Comparison of ENCODE assay signal across 20 cellular contexts in genomic region chr7:79761876-79762429, GRCh38.
DNase-seq lines count a peak whose midpoint lies in the region; ATAC-seq, FAIRE-seq and TF ChIP-seq lines count a peak whose summit lies in the region.
"Had no signal": no experiment of that assay in that cellular context is flagged by ENCODE, and none has a peak within 500 bp of the region (broad histone marks: within the 10 kb centered on the region; RNA-seq: fewer than 3 reads in every experiment).

No MANE protein-coding gene starts in this region.

- H4K20me1 ChIP-seq in DND-41 (ENCODE audit: insufficient read depth, low read length) = no peaks in the 10 kb centered on the region
- no peaks in the 10 kb centered on the region for H4K20me1 ChIP-seq in endothelial cell of umbilical vein (replicated peaks; ENCODE audit: control insufficient read depth, extremely low read depth, insufficient read depth, low read length)
- H4K20me1 ChIP-seq: BLaER1 treated with 17β-estradiol and CSF1 and Interleukin-3, amounts not matched to agents 10 nM and 100 nM had no signal

- H3K9me1 ChIP-seq in endothelial cell of umbilical vein (replicated peaks; ENCODE audit: control insufficient read depth, extremely low read depth, insufficient read depth, low read length) = no peaks in the 10 kb centered on the region

- no peaks in the 10 kb centered on the region for H3K27me3 ChIP-seq in BE2C
- H3K27me3 ChIP-seq in DND-41 (ENCODE audit: insufficient read depth, low read length, poor library complexity) = no peaks in the 10 kb centered on the region
- no peaks in the 10 kb centered on the region for H3K27me3 ChIP-seq in SJCRH30
- H3K27me3 ChIP-seq in endothelial cell of umbilical vein (ENCODE audit: control insufficient read depth in 2 of 2, insufficient read depth in 2 of 2, low read length in 2 of 2) = no peaks in the 10 kb centered on the region
- H3K27me3 ChIP-seq: BLaER1 treated with 17β-estradiol and CSF1 and Interleukin-3, amounts not matched to agents 10 nM and 100 nM; Peyer's patch had no signal

- H3K36me3 ChIP-seq in BE2C = no peaks in the 10 kb centered on the region
- H3K36me3 ChIP-seq in DND-41 (ENCODE audit: insufficient read depth, low read length) = no peaks in the 10 kb centered on the region
- no peaks in the 10 kb centered on the region for H3K36me3 ChIP-seq in SJCRH30
- H3K36me3 ChIP-seq in endothelial cell of umbilical vein (ENCODE audit: control insufficient read depth in 2 of 2, extremely low read depth in 1 of 2, insufficient read depth in 2 of 2, low read length in 2 of 2) = no peaks in the 10 kb centered on the region
- H3K36me3 ChIP-seq: BLaER1 treated with 17β-estradiol and CSF1 and Interleukin-3, amounts not matched to agents 10 nM and 100 nM; HAP-1; Peyer's patch had no signal

- DNase-seq in BE2C = peak; percentile 58
- DNase-seq in DND-41 = peak; percentile 13
- DNase-seq in SJCRH30 = peak; percentile 22 to 57
- peak; percentile 10 for DNase-seq in endothelial cell of umbilical vein (ENCODE audit: low read depth, low spot score)
- DNase-seq in SW480 (ENCODE audit: low spot score) = no peak
- no peak for DNase-seq in NCI-H2227 treated with DMSO at 0.1 percent for 48 hours (lab: John Stamatoyannopoulos, UW)
- DNase-seq: CD4-positive, alpha-beta memory T cell; GM23248; KG1; NCI-H1092 treated with DMSO at 0.1 percent for 48 hours; NCI-H146; NCI-H2029; NCI-H774; Peyer's patch; T-cell had no signal

- no peak for TF ChIP-seq POLR2A in endothelial cell of umbilical vein (IDR thresholded peaks at IDR 0.05; ENCODE audit: low read depth, low read length)

- dilution Hi-C loops in endothelial cell of umbilical vein (cut with MboI; ENCODE audit: extremely low pct_ligation_motif_present, low sequenced_read_pairs) = no loop called here

- H3K4me1 ChIP-seq in BE2C (peaks cover 8% of the 10 kb centered on the region), DND-41 (ENCODE audit: insufficient read depth, low read length) (peaks cover 11% of the 10 kb centered on the region), SJCRH30 (no peaks in the 10 kb centered on the region), endothelial cell of umbilical vein (ENCODE audit: control insufficient read depth, extremely low read depth, insufficient read depth, low read length) (no peaks in the 10 kb centered on the region)
- H3K4me1 ChIP-seq: BLaER1 treated with 17β-estradiol and CSF1 and Interleukin-3, amounts not matched to agents 10 nM and 100 nM; HAP-1; Peyer's patch had no signal

- no peak overlapping the region for H3K4me3 ChIP-seq in BE2C (ENCODE audit: low read depth, low read length)
- H3K4me3 ChIP-seq in DND-41 (ENCODE audit: low read depth in 1 of 2, low read length in 2 of 2) = no peak overlapping the region
- no peak overlapping the region for H3K4me3 ChIP-seq in SJCRH30
- H3K4me3 ChIP-seq in endothelial cell of umbilical vein (replicated peaks in 1 of 3; ENCODE audit: insufficient read depth in 1 of 3, low read depth in 1 of 3, low read length in 3 of 3) = no peak overlapping the region
- H3K4me3 ChIP-seq: BLaER1 treated with 17β-estradiol and CSF1 and Interleukin-3, amounts not matched to agents 10 nM and 100 nM; GM23248; HAP-1; Peyer's patch; SK-N-MC had no signal

- no peak overlapping the region for H3K4me2 ChIP-seq in DND-41 (ENCODE audit: insufficient read depth, low read length)
- no peak overlapping the region for H3K4me2 ChIP-seq in endothelial cell of umbilical vein (ENCODE audit: insufficient read depth, low read length)
- H3K4me2 ChIP-seq: BLaER1 treated with 17β-estradiol and CSF1 and Interleukin-3, amounts not matched to agents 10 nM and 100 nM had no signal

- CTCF ChIA-PET in endothelial cell of umbilical vein (lab: Charles Lee) = no interaction called here

- POLR2A ChIA-PET in endothelial cell of umbilical vein (lab: Charles Lee) = no interaction called here

- no peaks in the 10 kb centered on the region for H3K79me2 ChIP-seq in DND-41 (ENCODE audit: insufficient read depth, low read length)
- H3K79me2 ChIP-seq in endothelial cell of umbilical vein (ENCODE audit: control insufficient read depth, insufficient read depth, low read length) = no peaks in the 10 kb centered on the region

- H2AFZ ChIP-seq in DND-41 (ENCODE audit: low read depth, low read length) (no peak overlapping the region), endothelial cell of umbilical vein (ENCODE audit: low read depth, low read length) (no peak overlapping the region)
- H2AFZ ChIP-seq: GM23248 had no signal

- FAIRE-seq in endothelial cell of umbilical vein (lab: Jason Lieb, UNC) = no peak

- H3K9ac ChIP-seq in DND-41 (ENCODE audit: low read depth, low read length) (no peak overlapping the region), endothelial cell of umbilical vein (replicated peaks; ENCODE audit: extremely low read depth, insufficient read depth, low read length) (no peak overlapping the region)
- H3K9ac ChIP-seq: BLaER1 treated with 17β-estradiol and CSF1 and Interleukin-3, amounts not matched to agents 10 nM and 100 nM; GM23248 had no signal

- no peaks in the 10 kb centered on the region; the same call in 1 of the 2 replicates for H3K9me3 ChIP-seq in BE2C
- H3K9me3 ChIP-seq in DND-41 (ENCODE audit: insufficient read depth, low read length, severe bottlenecking) = no peaks in the 10 kb centered on the region
- no peaks in the 10 kb centered on the region for H3K9me3 ChIP-seq in SJCRH30 (replicated peaks)
- no peaks in the 10 kb centered on the region for H3K9me3 ChIP-seq in endothelial cell of umbilical vein (replicated peaks; ENCODE audit: control insufficient read depth, insufficient read depth, low read length)
- H3K9me3 ChIP-seq: BLaER1 treated with 17β-estradiol and CSF1 and Interleukin-3, amounts not matched to agents 10 nM and 100 nM; HAP-1; Peyer's patch had no signal

- intact Hi-C loops in endothelial cell of umbilical vein (cut with micrococcal nuclease) = no loop called here

- H3K27ac ChIP-seq in DND-41 (ENCODE audit: low read length) (no peak overlapping the region), SJCRH30 (no peak overlapping the region), endothelial cell of umbilical vein (ENCODE audit: insufficient read depth, low read depth, low read length) (no peak overlapping the region)
- H3K27ac ChIP-seq: BLaER1 treated with 17β-estradiol and CSF1 and Interleukin-3, amounts not matched to agents 10 nM and 100 nM; GM23248; Peyer's patch; SK-N-MC had no signal

- ATAC-seq in DND-41 (ENCODE audit: insufficient read depth, low read depth) (peak; percentile 35; the same call in 2 of the 3 replicates), GM18858 (IDR thresholded peaks at IDR 0.05; ENCODE audit: unreplicated experiment) (no peak)
- ATAC-seq: Right ventricle myocardium inferior, T-cell had no signal

- no TSS peak for BruUV-seq in endothelial cell of umbilical vein (replicated peaks; lab: Mats Ljungman, UMichigan)

- TF ChIP-seq CTCF in BE2C (IDR thresholded peaks at IDR 0.05; ENCODE audit: low read depth, low read length) (no peak), DND-41 (IDR thresholded peaks at IDR 0.05; ENCODE audit: borderline replicate concordance, extremely low read depth, low read length, poor library complexity, severe bottlenecking) (no peak), endothelial cell of umbilical vein (IDR thresholded peaks at IDR 0.05; ENCODE audit: extremely low read depth in 1 of 2, insufficient read depth in 1 of 2, low read depth in 1 of 2, low read length in 2 of 2) (no peak)

TF ChIP-seq in endothelial cell of umbilical vein, 7 proteins besides CTCF, POLR2A, EP300 and RAD21:
- TF ChIP-seq FOS (IDR thresholded peaks at IDR 0.05; ENCODE audit: borderline replicate concordance, insufficient read depth, low read length) = no peak
- no peak for TF ChIP-seq GATA2 (IDR thresholded peaks at IDR 0.05; ENCODE audit: insufficient read depth, insufficient read length, low read depth, low read length)
- TF ChIP-seq, protein P1, sequence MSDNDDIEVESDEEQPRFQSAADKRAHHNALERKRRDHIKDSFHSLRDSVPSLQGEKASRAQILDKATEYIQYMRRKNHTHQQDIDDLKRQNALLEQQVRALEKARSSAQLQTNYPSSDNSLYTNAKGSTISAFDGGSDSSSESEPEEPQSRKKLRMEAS (IDR thresholded peaks at IDR 0.05; ENCODE audit: insufficient read depth, insufficient read length) = no peak
- TF ChIP-seq JUN (IDR thresholded peaks at IDR 0.05; ENCODE audit: borderline replicate concordance, insufficient read depth, insufficient read length, low read depth) = no peak
- TF ChIP-seq MYC (IDR thresholded peaks at IDR 0.05; ENCODE audit: low read depth, low read length) = no peak
- no peak for TF ChIP-seq EZH2 (IDR thresholded peaks at IDR 0.05; ENCODE audit: borderline replicate concordance, low read depth, low read length, severe bottlenecking)

Comparison
In these comparisons a context has a peak if more than half of its experiments do, and no peak if none do; other contexts are left out.
1. DNase-seq: peak in BE2C (single experiment), DND-41 (single experiment), SJCRH30 (2 of 2) and endothelial cell of umbilical vein (single experiment); none in SW480 (single experiment) and NCI-H2227 treated with DMSO at 0.1 percent for 48 hours (single experiment).